ENCODE assay signal across 15 cellular contexts in the genomic region with DNA sequence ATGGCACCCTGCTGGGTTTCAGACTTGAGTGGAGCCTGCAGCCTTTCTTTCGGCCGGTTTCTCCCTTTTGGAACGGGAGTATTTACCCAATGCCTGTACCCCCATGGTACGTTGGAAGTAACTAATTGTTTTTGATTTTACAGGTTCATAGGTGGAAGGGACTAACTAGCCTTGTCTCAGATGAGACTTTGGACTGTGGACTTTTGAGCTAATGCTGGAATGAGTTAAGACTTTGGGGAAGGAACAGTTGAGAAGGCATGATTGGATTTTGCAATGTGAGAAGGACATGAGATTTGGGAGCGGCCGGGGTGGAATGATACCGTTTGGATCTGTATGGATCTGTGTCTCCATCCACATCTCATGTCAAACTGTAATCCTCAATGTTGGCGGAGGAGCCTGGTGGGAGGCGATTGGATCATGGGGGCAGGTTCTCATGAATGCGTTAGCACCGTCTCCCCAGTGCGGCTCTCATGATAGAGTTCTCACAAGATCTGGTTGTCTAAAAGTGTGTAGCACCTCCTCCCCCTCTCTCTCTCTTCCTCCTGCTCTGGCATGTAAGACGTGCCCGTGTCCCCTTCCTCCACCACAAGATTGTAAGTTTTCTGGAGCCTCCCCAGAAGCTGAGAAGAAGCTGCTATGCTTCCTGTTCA.
"Had no signal": no experiment of that assay in that cellular context is flagged by ENCODE, and none has a peak within 500 bp of the region (broad histone marks: within the 10 kb centered on the region; RNA-seq: fewer than 3 reads in every experiment).

No MANE protein-coding gene starts in this region.

- H2AFZ ChIP-seq: hepatocyte, parathyroid adenoma had no signal

- ATAC-seq: foreskin keratinocyte; naive thymus-derived CD8-positive, alpha-beta T cell; sciatic nerve; stimulated activated effector memory CD8-positive, alpha-beta T cell treated with anti-CD3 and anti-CD28 coated beads, Interleukin-12 subunit alpha, Interleukin-12 subunit beta, amount 100 ng/mL, for 72 hours; stimulated activated naive CD8-positive, alpha-beta T cell treated with anti-CD3 and anti-CD28 coated beads, Interleukin-15, Interleukin-2, amounts not matched to agents 100 U/mL and 50 U/mL, for 24 hours had no signal

- H3K27ac ChIP-seq: cardiac muscle cell, foreskin keratinocyte, hepatocyte, parathyroid adenoma, psoas muscle, tibial artery had no signal

- H3K9me3 ChIP-seq: psoas muscle, tibial artery had no signal

- H3K27me3 Mint-ChIP-seq: dendritic cell treated with granulocyte-macrophage colony-stimulating factor and Interleukin-4, amounts not matched to agents 40 ng/mL and 50 ng/mL, for 4 days had no signal

- H3K9ac ChIP-seq: parathyroid adenoma had no signal

- DNase-seq: foreskin keratinocyte; naive thymus-derived CD8-positive, alpha-beta T cell; occipital lobe; stimulated activated CD4-positive, alpha-beta T cell treated with anti-CD3 and anti-CD28 coated beads, Interleukin-4, amount 100 ng/mL, for 1 hour; stimulated activated CD8-positive, alpha-beta memory T cell treated with anti-CD3 and anti-CD28 coated beads, Interleukin-4, amount 100 ng/mL, for 48 hours; stimulated activated naive CD8-positive, alpha-beta T cell treated with anti-CD3 and anti-CD28 coated beads, Interleukin-15, Interleukin-2, amounts not matched to agents 100 U/mL and 50 U/mL, for 24 hours; tibial artery had no signal

- H3K27ac Mint-ChIP-seq: dendritic cell treated with granulocyte-macrophage colony-stimulating factor and Interleukin-4, amounts not matched to agents 40 ng/mL and 50 ng/mL, for 4 days; stimulated activated effector memory CD8-positive, alpha-beta T cell treated with anti-CD3 and anti-CD28 coated beads, Interleukin-12 subunit alpha, Interleukin-12 subunit beta, amount 100 ng/mL, for 72 hours had no signal

- H3K4me1 ChIP-seq: foreskin keratinocyte, parathyroid adenoma had no signal

- H3K27me3 ChIP-seq: cardiac muscle cell, hepatocyte, tibial artery had no signal

- H3K4me3 Mint-ChIP-seq: dendritic cell treated with granulocyte-macrophage colony-stimulating factor and Interleukin-4, amounts not matched to agents 40 ng/mL and 50 ng/mL, for 4 days; naive thymus-derived CD8-positive, alpha-beta T cell; stimulated activated effector memory CD8-positive, alpha-beta T cell treated with anti-CD3 and anti-CD28 coated beads, Interleukin-12 subunit alpha, Interleukin-12 subunit beta, amount 100 ng/mL, for 72 hours had no signal

- H3K36me3 Mint-ChIP-seq: naive thymus-derived CD8-positive, alpha-beta T cell; stimulated activated effector memory CD8-positive, alpha-beta T cell treated with anti-CD3 and anti-CD28 coated beads, Interleukin-12 subunit alpha, Interleukin-12 subunit beta, amount 100 ng/mL, for 72 hours had no signal

- H3K4me2 ChIP-seq: hepatocyte, smooth muscle cell had no signal

- H3K4me1 Mint-ChIP-seq: naive thymus-derived CD8-positive, alpha-beta T cell; stimulated activated effector memory CD8-positive, alpha-beta T cell treated with anti-CD3 and anti-CD28 coated beads, Interleukin-12 subunit alpha, Interleukin-12 subunit beta, amount 100 ng/mL, for 72 hours had no signal

- H3K9me3 Mint-ChIP-seq: dendritic cell treated with granulocyte-macrophage colony-stimulating factor and Interleukin-4, amounts not matched to agents 40 ng/mL and 50 ng/mL, for 4 days; stimulated activated effector memory CD8-positive, alpha-beta T cell treated with anti-CD3 and anti-CD28 coated beads, Interleukin-12 subunit alpha, Interleukin-12 subunit beta, amount 100 ng/mL, for 72 hours had no signal

- H3K36me3 ChIP-seq: cardiac muscle cell, tibial artery had no signal

- H3K4me3 ChIP-seq: cardiac muscle cell, hepatocyte, psoas muscle, smooth muscle cell, tibial artery had no signal
